ENCODE assay signal across 21 cellular contexts in genomic region chr16:55569025-55569424, GRCh38. TPM values are rescaled to one million over a fixed set of nuclear protein-coding genes. Genes with fewer than 3 reads are reported as not detected.
A peak's percentile ranks its signal among the peaks of the same experiment; 100 is the strongest.
DNase-seq lines count a peak whose midpoint lies in the region; ATAC-seq and TF ChIP-seq lines count a peak whose summit lies in the region.
"Had no signal": no experiment of that assay in that cellular context is flagged by ENCODE, and none has a peak within 500 bp of the region (broad histone marks: within the 10 kb centered on the region; RNA-seq: fewer than 3 reads in every experiment).

No MANE protein-coding gene starts in this region.

- intact Hi-C loops in IMR-90 (cut with micrococcal nuclease) = no loop called here

- H3K79me1 ChIP-seq in IMR-90 (ENCODE audit: low read depth in 1 of 2, low read length in 2 of 2) = no peaks in the 10 kb centered on the region

- TF ChIP-seq POLR2A in IMR-90 (IDR thresholded peaks at IDR 0.05; ENCODE audit: low read depth, low read length) = no peak

- no peak overlapping the region for H3K4me3 ChIP-seq in IMR-90 (ENCODE audit: insufficient read depth, low read depth, low read length)
- no peak overlapping the region for H3K4me3 ChIP-seq in choroid plexus epithelial cell (ENCODE audit: low read depth, low read length)
- H3K4me3 ChIP-seq in neutrophil (ENCODE audit: low read depth in 1 of 2, low read length in 1 of 2) = no peak overlapping the region
- H3K4me3 ChIP-seq: adrenal gland, right lobe of liver had no signal

- H3K9me1 ChIP-seq in IMR-90 (ENCODE audit: insufficient read depth, low read length) = no peaks in the 10 kb centered on the region

- H3K4me1 ChIP-seq in IMR-90 (ENCODE audit: control insufficient read depth, insufficient read depth, low read length) (0 out of 2 replicates have a peak, but pooled peaks cover 3% of the 10 kb centered on the region), neutrophil (ENCODE audit: control insufficient read depth in 1 of 2, insufficient read depth in 1 of 2, low read depth in 1 of 2, low read length in 1 of 2) (peaks cover 78 to 83% of the 10 kb centered on the region in 2 experiments)
- H3K4me1 ChIP-seq: right lobe of liver had no signal

- CTCF ChIA-PET in IMR-90 (lab: Yijun Ruan, JAX) = no interaction called here

- H3K4me2 ChIP-seq in IMR-90 (ENCODE audit: low read depth, low read length) = no peak overlapping the region

- in situ Hi-C loops in IMR-90 (cut with MboI; ENCODE audit: low sequenced_read_pairs) = no loop called here

- DNase-seq in CD1c-positive myeloid dendritic cell (ENCODE audit: extremely low spot score) (peak; percentile 61), IMR-90 (peak; percentile 24), choroid plexus epithelial cell (ENCODE audit: low read depth) (peak; percentile 71), DMS53 (lab: John Stamatoyannopoulos, UW) (no peak), NCI-H345 treated with DMSO at 0.1 percent for 48 hours (lab: John Stamatoyannopoulos, UW; ENCODE audit: unreplicated experiment) (no peak), OCI-M2 (lab: John Stamatoyannopoulos, UW; ENCODE audit: unreplicated experiment) (no peak)
- no peak for DNase-seq in activated T-cell treated with anti-CD3 and anti-CD28 coated beads, Interleukin-2, amount 50 U/mL, for 48 hours
- DNase-seq: activated CD4-positive, alpha-beta T cell treated with anti-CD3 and anti-CD28 coated beads for 36 hours; activated T-cell treated with anti-CD3 and anti-CD28 coated beads, Interleukin-2, amount 50 U/mL, for 4 hours; CD4-positive, alpha-beta memory T cell; effector memory CD4-positive, alpha-beta T cell; head of caudate nucleus; naive B cell; NCI-H1092 treated with DMSO at 0.1 percent for 48 hours; NCI-H2227 treated with DMSO at 0.1 percent for 48 hours; right lobe of liver; stimulated activated naive CD8-positive, alpha-beta T cell treated with anti-CD3 and anti-CD28 coated beads, Interleukin-15, Interleukin-2, amounts not matched to agents 100 U/mL and 50 U/mL, for 24 hours; T-cell had no signal

- H4K20me1 ChIP-seq in IMR-90 (ENCODE audit: insufficient read depth, low read length) = no peaks in the 10 kb centered on the region

- H3K9me3 ChIP-seq in IMR-90 (ENCODE audit: control insufficient read depth, insufficient read depth, low read length) (no peaks in the 10 kb centered on the region), neutrophil (no peaks in the 10 kb centered on the region)
- H3K9me3 ChIP-seq: adrenal gland, right lobe of liver had no signal

- no peaks in the 10 kb centered on the region for H3K36me3 ChIP-seq in IMR-90 (ENCODE audit: control insufficient read depth, insufficient read depth, low read length)
- peaks cover 10% of the 10 kb centered on the region for H3K36me3 ChIP-seq in neutrophil
- H3K36me3 ChIP-seq: adrenal gland, right lobe of liver had no signal

- H2BK5ac ChIP-seq in IMR-90 (ENCODE audit: low read depth, low read length, poor library complexity, severe bottlenecking) = no peak overlapping the region

- H2BK15ac ChIP-seq in IMR-90 (ENCODE audit: low read depth, low read length) = no peak overlapping the region

- dilution Hi-C loops in IMR-90 (cut with HindIII; ENCODE audit: low sequenced_read_pairs, unreplicated experiment) = no loop called here

- no peak overlapping the region for H2BK20ac ChIP-seq in IMR-90 (ENCODE audit: low read depth, low read length)

- ATAC-seq in IMR-90 (ENCODE audit: low read depth) = no peak
- ATAC-seq: activated CD4-positive, alpha-beta T cell treated with anti-CD3 and anti-CD28 coated beads for 36 hours; activated T-cell treated with anti-CD3 and anti-CD28 coated beads, Interleukin-2, amount 50 U/mL, for 4 hours; stimulated activated naive CD8-positive, alpha-beta T cell treated with anti-CD3 and anti-CD28 coated beads, Interleukin-15, Interleukin-2, amounts not matched to agents 100 U/mL and 50 U/mL, for 24 hours; T-cell had no signal

- no peak overlapping the region for H4K8ac ChIP-seq in IMR-90 (ENCODE audit: low read depth in 2 of 2, low read length in 2 of 2)

- no peak overlapping the region for H4K91ac ChIP-seq in IMR-90 (ENCODE audit: insufficient read depth, low read depth, low read length)

- H3K56ac ChIP-seq in IMR-90 (ENCODE audit: extremely low read depth, insufficient read depth, low read length) = no peak overlapping the region

- H2AK5ac ChIP-seq in IMR-90 (ENCODE audit: low read depth, low read length) = no peak overlapping the region

- H2AK9ac ChIP-seq in IMR-90 (replicated peaks; ENCODE audit: low read depth, low read length, poor library complexity) = no peak overlapping the region

- H3K14ac ChIP-seq in IMR-90 (replicated peaks; ENCODE audit: low read depth, low read length) = no peak overlapping the region

- H2BK120ac ChIP-seq in IMR-90 (ENCODE audit: low read depth, low read length) = no peak overlapping the region

- H3K9ac ChIP-seq in IMR-90 (ENCODE audit: low read depth, low read length) = no peak overlapping the region

- no peak overlapping the region for H3K23ac ChIP-seq in IMR-90 (ENCODE audit: low read depth, low read length)

- H3K27me3 ChIP-seq in IMR-90 (ENCODE audit: control insufficient read depth, insufficient read depth, low read length) = no peaks in the 10 kb centered on the region
- no peaks in the 10 kb centered on the region for H3K27me3 ChIP-seq in neutrophil
- H3K27me3 ChIP-seq: adrenal gland, right lobe of liver had no signal

- TF ChIP-seq CTCF in IMR-90 (conservative IDR thresholded peaks at IDR 0.05; ENCODE audit: low read depth, low read length) (no peak), choroid plexus epithelial cell (conservative IDR thresholded peaks at IDR 0.05; ENCODE audit: low read depth, low read length) (no peak), neutrophil (IDR thresholded peaks at IDR 0.05) (no peak)

- H4K5ac ChIP-seq in IMR-90 (ENCODE audit: low read depth, low read length) = no peak overlapping the region

- H2AFZ ChIP-seq in IMR-90 (replicated peaks; ENCODE audit: low read length, poor library complexity) = no peak overlapping the region

- POLR2A ChIA-PET in IMR-90 (lab: Charles Lee; ENCODE audit: unreplicated experiment) = no interaction called here

- H3K18ac ChIP-seq in IMR-90 (ENCODE audit: low read depth, low read length) = no peak overlapping the region

- no CpG with 5 or more reads among the region's 1 CpG for WGBS in IMR-90 (ENCODE audit: extremely low coverage in 2 of 2, insufficient read length in 1 of 2), 2 experiments

- H3K27ac ChIP-seq in IMR-90 (ENCODE audit: insufficient read depth, low read length) (no peak overlapping the region), neutrophil (peak overlapping the region; percentile 72)
- H3K27ac ChIP-seq: right lobe of liver had no signal

- no peak overlapping the region for H3K4ac ChIP-seq in IMR-90 (ENCODE audit: low read depth, low read length)

- no TSS peak for BruUV-seq in IMR-90 (replicated peaks; lab: Mats Ljungman, UMichigan)

- no peak for TF ChIP-seq RAD21 in IMR-90 (IDR thresholded peaks at IDR 0.05; ENCODE audit: low read length)

TF ChIP-seq in IMR-90, 13 proteins besides CTCF, POLR2A, EP300 and RAD21:
- TF ChIP-seq MAZ (IDR thresholded peaks at IDR 0.05; ENCODE audit: borderline replicate concordance, low read depth, low read length) = no peak
- no peak for TF ChIP-seq CEBPB (IDR thresholded peaks at IDR 0.05; ENCODE audit: low read depth, low read length)
- no peak for TF ChIP-seq NFE2L2 (IDR thresholded peaks at IDR 0.05; ENCODE audit: low read depth, low read length)
- TF ChIP-seq BHLHE40 (IDR thresholded peaks at IDR 0.05; ENCODE audit: low read depth, low read length) = no peak
- TF ChIP-seq RFX5 (IDR thresholded peaks at IDR 0.05; ENCODE audit: low read depth, low read length) = no peak
- no peak for TF ChIP-seq MAFK (IDR thresholded peaks at IDR 0.05; ENCODE audit: low read depth, low read length)
- TF ChIP-seq CHD1 (IDR thresholded peaks at IDR 0.05; ENCODE audit: low read depth, low read length) = no peak
TF ChIP-seq in IMR-90: peak in this region for 0.

RNA-seq across cellular contexts. Expression of gene CAPNS2, which starts 2.5 kb away (rescaled TPM):
- total RNA-seq in IMR-90 (2012; rRNA removed) = 0.56 and 0.72 TPM in 2 replicates
- 0.09 TPM in 1 of 2 replicates, not detected in the other for polyA plus RNA-seq in IMR-90 (2012; rRNA removed)
- not detected in 2 replicates for polyA plus RNA-seq in IMR-90 (2012; cell fraction: cytosol; rRNA removed)
- polyA plus RNA-seq in IMR-90 (2012; cell fraction: nucleus; rRNA removed; ENCODE audit: low replicate concordance) = 0.23 and 0.39 TPM in 2 replicates
- total RNA-seq: activated CD4-positive, alpha-beta T cell treated with anti-CD3 and anti-CD28 coated beads for 36 hours; activated T-cell treated with anti-CD3 and anti-CD28 coated beads, Interleukin-2, amount 50 U/mL, for 4 hours; CD4-positive, alpha-beta memory T cell; OCI-LY7; T-cell had no signal
- polyA plus RNA-seq: CD4-positive, alpha-beta memory T cell had no signal

Comparison
In these comparisons a context has a peak if more than half of its experiments do, and no peak if none do; other contexts are left out.
1. DNase-seq: peak in CD1c-positive myeloid dendritic cell (single experiment), IMR-90 (single experiment) and choroid plexus epithelial cell (single experiment); none in activated T-cell treated with anti-CD3 and anti-CD28 coated beads, Interleukin-2, amount 50 U/mL, for 48 hours (0 of 2), DMS53 (single experiment), NCI-H345 treated with DMSO at 0.1 percent for 48 hours (single experiment) and OCI-M2 (single experiment).